1 cellular context compared by ENCODE assay signal in the genomic region with DNA sequence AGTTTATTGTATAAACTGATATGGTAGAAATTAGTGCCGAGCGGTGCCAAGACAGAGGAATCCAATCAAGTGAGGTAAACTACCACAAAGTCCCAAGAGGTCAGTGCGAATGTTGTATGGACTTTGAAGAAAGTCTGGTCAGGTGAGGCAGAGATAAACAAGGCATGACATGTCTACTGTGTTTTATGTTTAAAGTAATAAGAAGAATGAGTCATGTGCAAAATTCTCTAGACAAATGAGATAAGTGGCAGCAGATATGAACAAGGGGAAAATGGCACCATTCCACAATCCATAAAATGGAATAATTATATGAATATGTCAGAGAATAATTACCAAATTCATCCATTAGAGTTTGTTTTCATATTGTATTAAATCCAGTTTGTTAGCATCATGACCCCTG.
TF ChIP-seq lines count a peak whose summit lies in the region.

No MANE protein-coding gene starts in this region.

TF ChIP-seq in SK-N-SH, 30 proteins besides CTCF, POLR2A, EP300 and RAD21:
- TF ChIP-seq, protein P1, sequence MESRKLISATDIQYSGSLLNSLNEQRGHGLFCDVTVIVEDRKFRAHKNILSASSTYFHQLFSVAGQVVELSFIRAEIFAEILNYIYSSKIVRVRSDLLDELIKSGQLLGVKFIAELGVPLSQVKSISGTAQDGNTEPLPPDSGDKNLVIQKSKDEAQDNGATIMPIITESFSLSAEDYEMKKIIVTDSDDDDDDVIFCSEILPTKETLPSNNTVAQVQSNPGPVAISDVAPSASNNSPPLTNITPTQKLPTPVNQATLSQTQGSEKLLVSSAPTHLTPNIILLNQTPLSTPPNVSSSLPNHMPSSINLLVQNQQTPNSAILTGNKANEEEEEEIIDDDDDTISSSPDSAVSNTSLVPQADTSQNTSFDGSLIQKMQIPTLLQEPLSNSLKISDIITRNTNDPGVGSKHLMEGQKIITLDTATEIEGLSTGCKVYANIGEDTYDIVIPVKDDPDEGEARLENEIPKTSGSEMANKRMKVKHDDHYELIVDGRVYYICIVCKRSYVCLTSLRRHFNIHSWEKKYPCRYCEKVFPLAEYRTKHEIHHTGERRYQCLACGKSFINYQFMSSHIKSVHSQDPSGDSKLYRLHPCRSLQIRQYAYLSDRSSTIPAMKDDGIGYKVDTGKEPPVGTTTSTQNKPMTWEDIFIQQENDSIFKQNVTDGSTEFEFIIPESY (IDR thresholded peaks at IDR 0.05; ENCODE audit: borderline replicate concordance, low read depth) = no peak
- TF ChIP-seq RFX5 (IDR thresholded peaks at IDR 0.05; ENCODE audit: low read length) (no peak), YY1 (IDR thresholded peaks at IDR 0.05; ENCODE audit: low read depth) (no peak), TCF12 (IDR thresholded peaks at IDR 0.05) (no peak), MEF2A (IDR thresholded peaks at IDR 0.05; ENCODE audit: borderline replicate concordance, low read depth) (no peak), TEAD4 (IDR thresholded peaks at IDR 0.05; ENCODE audit: borderline replicate concordance, insufficient read depth) (no peak), FOXM1 (IDR thresholded peaks at IDR 0.05; ENCODE audit: low read depth) (no peak), SMC3 (IDR thresholded peaks at IDR 0.05; ENCODE audit: low read depth, low read length) (no peak)
